8 cellular contexts compared by ENCODE assay signal in genomic region chr17:50056961-50057330, GRCh38. TPM values are rescaled to one million over a fixed set of nuclear protein-coding genes. Genes with fewer than 3 reads are reported as not detected.
A peak's percentile ranks its signal among the peaks of the same experiment; 100 is the strongest.
DNase-seq lines count a peak whose midpoint lies in the region; ATAC-seq and TF ChIP-seq lines count a peak whose summit lies in the region.

No MANE protein-coding gene starts in this region.

- TF ChIP-seq POLR2A in upper lobe of left lung (IDR thresholded peaks at IDR 0.05) = peak in 2 of 4 donors; percentile 26 to 36

- peak overlapping the region; percentile 66 for H3K4me3 ChIP-seq in astrocyte of the spinal cord (ENCODE audit: low read depth, low read length)
- peak overlapping the region; percentile 79 to 93 (median 88) for H3K4me3 ChIP-seq in upper lobe of left lung

- no peak overlapping the region for H3K27ac Mint-ChIP-seq in activated naive CD4-positive, alpha-beta T cell treated with anti-CD3 and anti-CD28 coated beads, Interleukin-2, amount 50 U/mL, for 24 hours

- peaks cover 16% of the 10 kb centered on the region for H3K4me1 Mint-ChIP-seq in activated naive CD4-positive, alpha-beta T cell treated with anti-CD3 and anti-CD28 coated beads, Interleukin-2, amount 50 U/mL, for 24 hours

- H3K36me3 ChIP-seq in upper lobe of left lung = peaks cover 0 to 4% (median 0%) of the 10 kb centered on the region in 4 donors

- peak overlapping the region; percentile 90 to 98 (median 96) for H3K27ac ChIP-seq in upper lobe of left lung

- no peaks in the 10 kb centered on the region for H3K27me3 Mint-ChIP-seq in activated naive CD4-positive, alpha-beta T cell treated with anti-CD3 and anti-CD28 coated beads, Interleukin-2, amount 50 U/mL, for 24 hours

- H3K27me3 ChIP-seq in upper lobe of left lung = no peaks in the 10 kb centered on the region

- H3K9me3 Mint-ChIP-seq in activated naive CD4-positive, alpha-beta T cell treated with anti-CD3 and anti-CD28 coated beads, Interleukin-2, amount 50 U/mL, for 24 hours = no peaks in the 10 kb centered on the region

- no peaks in the 10 kb centered on the region for H3K9me3 ChIP-seq in upper lobe of left lung

- DNase-seq in activated naive CD4-positive, alpha-beta T cell treated with Interleukin-2 at 50 U/mL for 16 hours = no peak
- DNase-seq in astrocyte of the spinal cord (ENCODE audit: low read depth, low spot score) = peak; percentile 59
- DNase-seq in left kidney (ENCODE audit: low read depth, low spot score) = peak; percentile 44
- DNase-seq in upper lobe of left lung = peak in 1 of 2 donors; percentile 53
- DNase-seq in COR-L47 (lab: John Stamatoyannopoulos, UW) = no peak
- no peak for DNase-seq in GM20000 (ENCODE audit: low spot score)

- ATAC-seq in upper lobe of left lung (ENCODE audit: low FRiP score in 2 of 2) = no peak
- no peak for ATAC-seq in HG02840 (IDR thresholded peaks at IDR 0.05; ENCODE audit: low FRiP score, unreplicated experiment)

- peak overlapping the region; percentile 91 for H3K4me3 Mint-ChIP-seq in activated naive CD4-positive, alpha-beta T cell treated with anti-CD3 and anti-CD28 coated beads, Interleukin-2, amount 50 U/mL, for 24 hours

- no peak for TF ChIP-seq CTCF in astrocyte of the spinal cord (IDR thresholded peaks at IDR 0.05; ENCODE audit: low read depth, low read length)
- TF ChIP-seq CTCF in upper lobe of left lung (IDR thresholded peaks at IDR 0.05) = no peak
- TF ChIP-seq CTCF in GM20000 (IDR thresholded peaks at IDR 0.05; ENCODE audit: extremely low read depth, missing control alignments) = no peak

- WGBS in upper lobe of left lung, 2 donors = 14 to 42% methylated on average over 13 to 15 of the region's 15 CpGs

- H3K4me1 ChIP-seq in upper lobe of left lung = peaks cover 73 to 91% (median 77%) of the 10 kb centered on the region in 4 donors

- in situ Hi-C loops in astrocyte of the spinal cord (cut with HindIII; ENCODE audit: low sequenced_read_pairs) = no loop called here

- no peaks in the 10 kb centered on the region for H3K36me3 Mint-ChIP-seq in activated naive CD4-positive, alpha-beta T cell treated with anti-CD3 and anti-CD28 coated beads, Interleukin-2, amount 50 U/mL, for 24 hours

- TF ChIP-seq EP300 in upper lobe of left lung (IDR thresholded peaks at IDR 0.05) = no peak

RNA-seq across cellular contexts. Expression of gene ITGA3, which starts 1.0 kb away (rescaled TPM):
- 100 to 1,000 TPM; 193 to 469 (median 350) TPM for total RNA-seq in upper lobe of left lung

RNA-seq across cellular contexts. Expression of gene PDK2, which starts 38.2 kb away (rescaled TPM):
- total RNA-seq in upper lobe of left lung = 10 to 100 TPM; 15.7 to 80.7 (median 34.9) TPM

Comparison
In these comparisons a context has a peak if more than half of its experiments do, and no peak if none do; other contexts are left out.
1. DNase-seq: peak in astrocyte of the spinal cord (single experiment) and left kidney (single experiment); none in activated naive CD4-positive, alpha-beta T cell treated with Interleukin-2 at 50 U/mL for 16 hours (single experiment), COR-L47 (single experiment) and GM20000 (single experiment).